Comparison of ENCODE assay signal across 1 cellular context in genomic region chr6:156658186-156658585, GRCh38.
TF ChIP-seq lines count a peak whose summit lies in the region.

No MANE protein-coding gene starts in this region.

TF ChIP-seq in endothelial cell of umbilical vein, 7 proteins besides CTCF, POLR2A, EP300 and RAD21 (continued from another document):
- TF ChIP-seq GATA2 (IDR thresholded peaks at IDR 0.05; ENCODE audit: insufficient read depth, insufficient read length, low read depth, low read length): no peak
- no peak for TF ChIP-seq MYC (IDR thresholded peaks at IDR 0.05; ENCODE audit: low read depth, low read length)
- TF ChIP-seq JUN (IDR thresholded peaks at IDR 0.05; ENCODE audit: borderline replicate concordance, insufficient read depth, insufficient read length, low read depth): no peak
